In the genomic region with DNA sequence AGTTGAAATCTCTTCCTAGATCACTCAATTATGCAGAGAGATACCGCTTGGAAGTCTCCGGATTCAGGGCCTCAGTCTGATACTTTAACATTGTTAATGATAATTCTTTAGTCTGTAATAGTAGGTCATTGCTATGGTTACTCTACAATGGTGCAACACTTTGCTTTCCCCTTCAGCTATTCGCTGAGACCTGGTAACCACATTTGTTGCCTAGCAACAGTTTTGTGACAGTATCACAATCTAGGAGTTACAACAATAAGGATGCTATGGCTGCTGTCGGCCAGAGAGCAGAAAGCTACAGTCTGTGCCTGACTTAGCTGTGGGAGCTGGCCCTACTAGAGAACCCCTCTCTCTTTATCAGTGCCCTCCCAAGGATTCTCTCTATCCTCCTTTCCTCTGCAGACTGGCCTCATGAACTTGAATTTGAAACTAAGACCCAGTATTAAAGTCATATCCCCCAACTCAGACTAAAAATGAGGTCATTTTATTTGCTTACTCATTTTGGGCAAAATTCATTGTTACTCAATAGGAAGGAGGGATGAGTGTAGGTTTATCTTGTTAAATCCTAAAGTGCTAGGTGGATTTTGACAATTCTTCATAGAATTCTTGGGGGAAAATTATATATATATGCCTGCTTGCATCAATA, we compare ENCODE assay signal across 1 cellular context.
TF ChIP-seq lines count a peak whose summit lies in the region.

No MANE protein-coding gene starts in this region.

TF ChIP-seq in GM23338, 12 proteins besides CTCF, POLR2A, EP300 and RAD21 (continued from another document):
- TF ChIP-seq, protein P1, sequence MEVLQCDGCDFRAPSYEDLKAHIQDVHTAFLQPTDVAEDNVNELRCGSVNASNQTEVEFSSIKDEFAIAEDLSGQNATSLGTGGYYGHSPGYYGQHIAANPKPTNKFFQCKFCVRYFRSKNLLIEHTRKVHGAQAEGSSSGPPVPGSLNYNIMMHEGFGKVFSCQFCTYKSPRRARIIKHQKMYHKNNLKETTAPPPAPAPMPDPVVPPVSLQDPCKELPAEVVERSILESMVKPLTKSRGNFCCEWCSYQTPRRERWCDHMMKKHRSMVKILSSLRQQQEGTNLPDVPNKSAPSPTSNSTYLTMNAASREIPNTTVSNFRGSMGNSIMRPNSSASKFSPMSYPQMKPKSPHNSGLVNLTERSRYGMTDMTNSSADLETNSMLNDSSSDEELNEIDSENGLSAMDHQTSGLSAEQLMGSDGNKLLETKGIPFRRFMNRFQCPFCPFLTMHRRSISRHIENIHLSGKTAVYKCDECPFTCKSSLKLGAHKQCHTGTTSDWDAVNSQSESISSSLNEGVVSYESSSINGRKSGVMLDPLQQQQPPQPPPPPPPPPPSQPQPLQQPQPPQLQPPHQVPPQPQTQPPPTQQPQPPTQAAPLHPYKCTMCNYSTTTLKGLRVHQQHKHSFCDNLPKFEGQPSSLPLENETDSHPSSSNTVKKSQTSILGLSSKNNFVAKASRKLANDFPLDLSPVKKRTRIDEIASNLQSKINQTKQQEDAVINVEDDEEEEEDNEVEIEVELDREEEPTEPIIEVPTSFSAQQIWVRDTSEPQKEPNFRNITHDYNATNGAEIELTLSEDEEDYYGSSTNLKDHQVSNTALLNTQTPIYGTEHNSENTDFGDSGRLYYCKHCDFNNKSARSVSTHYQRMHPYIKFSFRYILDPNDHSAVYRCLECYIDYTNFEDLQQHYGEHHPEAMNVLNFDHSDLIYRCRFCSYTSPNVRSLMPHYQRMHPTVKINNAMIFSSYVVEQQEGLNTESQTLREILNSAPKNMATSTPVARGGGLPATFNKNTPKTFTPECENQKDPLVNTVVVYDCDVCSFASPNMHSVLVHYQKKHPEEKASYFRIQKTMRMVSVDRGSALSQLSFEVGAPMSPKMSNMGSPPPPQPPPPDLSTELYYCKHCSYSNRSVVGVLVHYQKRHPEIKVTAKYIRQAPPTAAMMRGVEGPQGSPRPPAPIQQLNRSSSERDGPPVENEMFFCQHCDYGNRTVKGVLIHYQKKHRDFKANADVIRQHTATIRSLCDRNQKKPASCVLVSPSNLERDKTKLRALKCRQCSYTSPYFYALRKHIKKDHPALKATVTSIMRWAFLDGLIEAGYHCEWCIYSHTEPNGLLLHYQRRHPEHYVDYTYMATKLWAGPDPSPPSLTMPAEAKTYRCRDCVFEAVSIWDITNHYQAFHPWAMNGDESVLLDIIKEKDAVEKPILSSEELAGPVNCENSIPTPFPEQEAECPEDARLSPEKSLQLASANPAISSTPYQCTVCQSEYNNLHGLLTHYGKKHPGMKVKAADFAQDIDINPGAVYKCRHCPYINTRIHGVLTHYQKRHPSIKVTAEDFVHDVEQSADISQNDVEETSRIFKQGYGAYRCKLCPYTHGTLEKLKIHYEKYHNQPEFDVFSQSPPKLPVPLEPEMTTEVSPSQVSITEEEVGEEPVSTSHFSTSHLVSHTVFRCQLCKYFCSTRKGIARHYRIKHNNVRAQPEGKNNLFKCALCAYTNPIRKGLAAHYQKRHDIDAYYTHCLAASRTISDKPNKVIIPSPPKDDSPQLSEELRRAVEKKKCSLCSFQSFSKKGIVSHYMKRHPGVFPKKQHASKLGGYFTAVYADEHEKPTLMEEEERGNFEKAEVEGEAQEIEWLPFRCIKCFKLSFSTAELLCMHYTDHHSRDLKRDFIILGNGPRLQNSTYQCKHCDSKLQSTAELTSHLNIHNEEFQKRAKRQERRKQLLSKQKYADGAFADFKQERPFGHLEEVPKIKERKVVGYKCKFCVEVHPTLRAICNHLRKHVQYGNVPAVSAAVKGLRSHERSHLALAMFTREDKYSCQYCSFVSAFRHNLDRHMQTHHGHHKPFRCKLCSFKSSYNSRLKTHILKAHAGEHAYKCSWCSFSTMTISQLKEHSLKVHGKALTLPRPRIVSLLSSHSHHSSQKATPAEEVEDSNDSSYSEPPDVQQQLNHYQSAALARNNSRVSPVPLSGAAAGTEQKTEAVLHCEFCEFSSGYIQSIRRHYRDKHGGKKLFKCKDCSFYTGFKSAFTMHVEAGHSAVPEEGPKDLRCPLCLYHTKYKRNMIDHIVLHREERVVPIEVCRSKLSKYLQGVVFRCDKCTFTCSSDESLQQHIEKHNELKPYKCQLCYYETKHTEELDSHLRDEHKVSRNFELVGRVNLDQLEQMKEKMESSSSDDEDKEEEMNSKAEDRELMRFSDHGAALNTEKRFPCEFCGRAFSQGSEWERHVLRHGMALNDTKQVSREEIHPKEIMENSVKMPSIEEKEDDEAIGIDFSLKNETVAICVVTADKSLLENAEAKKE (CRISPR knock-in tag; IDR thresholded peaks at IDR 0.05) = no peak
- TF ChIP-seq STAT1 (IDR thresholded peaks at IDR 0.05; ENCODE audit: unreplicated experiment) (no peak), CREB1 (CRISPR knock-in tag; IDR thresholded peaks at IDR 0.05; ENCODE audit: low read depth) (no peak), ZNF114 (CRISPR knock-in tag; IDR thresholded peaks at IDR 0.05) (no peak), POLR2AphosphoS5 (IDR thresholded peaks at IDR 0.05; ENCODE audit: low read depth) (no peak), EZH2 (IDR thresholded peaks at IDR 0.05; ENCODE audit: low read depth, unreplicated experiment) (no peak), NANOG (IDR thresholded peaks at IDR 0.05; ENCODE audit: borderline replicate concordance) (no peak), ZNF331 (CRISPR knock-in tag; IDR thresholded peaks at IDR 0.05; ENCODE audit: low read depth) (no peak), EZH2phosphoT487 (IDR thresholded peaks at IDR 0.05; ENCODE audit: unreplicated experiment) (no peak), JUNB (IDR thresholded peaks at IDR 0.05; ENCODE audit: unreplicated experiment) (no peak)
- TF ChIP-seq, protein P2, sequence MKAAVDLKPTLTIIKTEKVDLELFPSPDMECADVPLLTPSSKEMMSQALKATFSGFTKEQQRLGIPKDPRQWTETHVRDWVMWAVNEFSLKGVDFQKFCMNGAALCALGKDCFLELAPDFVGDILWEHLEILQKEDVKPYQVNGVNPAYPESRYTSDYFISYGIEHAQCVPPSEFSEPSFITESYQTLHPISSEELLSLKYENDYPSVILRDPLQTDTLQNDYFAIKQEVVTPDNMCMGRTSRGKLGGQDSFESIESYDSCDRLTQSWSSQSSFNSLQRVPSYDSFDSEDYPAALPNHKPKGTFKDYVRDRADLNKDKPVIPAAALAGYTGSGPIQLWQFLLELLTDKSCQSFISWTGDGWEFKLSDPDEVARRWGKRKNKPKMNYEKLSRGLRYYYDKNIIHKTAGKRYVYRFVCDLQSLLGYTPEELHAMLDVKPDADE (IDR thresholded peaks at IDR 0.05) = no peak
